Comparison of ENCODE assay signal across 21 cellular contexts in the genomic region with DNA sequence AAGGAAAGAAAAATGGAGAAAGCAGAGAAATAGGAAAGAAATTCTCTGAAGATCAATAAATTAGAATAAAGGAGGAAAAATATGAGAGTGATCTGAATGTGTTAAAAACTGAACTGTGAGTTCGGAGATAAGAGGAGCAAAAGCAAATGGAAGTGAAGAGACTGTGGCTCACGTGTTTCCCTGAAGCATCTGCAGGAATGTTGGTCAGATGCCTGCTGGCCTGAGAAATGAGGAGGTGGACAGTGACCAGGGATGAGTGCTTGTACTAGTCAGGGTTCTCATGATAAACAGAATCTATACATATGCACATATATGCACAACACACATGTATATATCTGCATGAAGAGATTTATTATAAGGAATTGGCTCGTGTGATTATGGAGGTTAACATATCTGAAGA.
DNase-seq lines count a peak whose midpoint lies in the region; TF ChIP-seq lines count a peak whose summit lies in the region.
"Had no signal": no experiment of that assay in that cellular context is flagged by ENCODE, and none has a peak within 500 bp of the region (broad histone marks: within the 10 kb centered on the region; RNA-seq: fewer than 3 reads in every experiment).

No MANE protein-coding gene starts in this region.

- peaks cover 47% of the 10 kb centered on the region for H3K4me1 Mint-ChIP-seq in activated CD4-positive, alpha-beta T cell treated with anti-CD3 and anti-CD28 coated beads, Interleukin-2, amount 10 ng/mL, durations not matched to agents 7 days and 5 days

- H4K91ac ChIP-seq in trophoblast cell (ENCODE audit: low read depth, low read length), result no peak overlapping the region

- H3K9me3 Mint-ChIP-seq in activated CD4-positive, alpha-beta T cell treated with anti-CD3 and anti-CD28 coated beads, Interleukin-2, amount 10 ng/mL, durations not matched to agents 7 days and 5 days, result peaks cover 5% of the 10 kb centered on the region
- H3K9me3 Mint-ChIP-seq: mesothelial cell of epicardium had no signal

- peaks cover 21% of the 10 kb centered on the region for H3K36me3 Mint-ChIP-seq in activated CD4-positive, alpha-beta T cell treated with anti-CD3 and anti-CD28 coated beads, Interleukin-2, amount 10 ng/mL, durations not matched to agents 7 days and 5 days (ENCODE audit: low read depth)
- H3K36me3 Mint-ChIP-seq: CD4-positive, alpha-beta memory T cell had no signal

- POLR2A ChIA-PET in activated CD4-positive, alpha-beta T cell treated with anti-CD3 and anti-CD28 coated beads, Interleukin-2, amount 10 ng/mL, durations not matched to agents 7 days and 5 days (lab: Charles Lee), result no interaction called here

- H2AFZ ChIP-seq in trophoblast cell (ENCODE audit: insufficient read depth, low read length, poor library complexity), result no peak overlapping the region

- WGBS in trophoblast cell (ENCODE audit: extremely low coverage, insufficient coverage, insufficient read length), result 0% methylated on average over 1 of the region's 3 CpGs

- no peak overlapping the region for H2BK12ac ChIP-seq in trophoblast cell (ENCODE audit: low read length)

- no peak overlapping the region for H4K12ac ChIP-seq in trophoblast cell (ENCODE audit: low read depth, low read length)

- TF ChIP-seq CTCF in cardiac fibroblast (IDR thresholded peaks at IDR 0.05; ENCODE audit: low read depth, low read length), result no peak

- no peak overlapping the region for H2AK5ac ChIP-seq in trophoblast cell (ENCODE audit: low read length)

- H3K79me2 ChIP-seq in trophoblast cell (ENCODE audit: control insufficient read depth, insufficient read depth, low read length, poor library complexity), result no peaks in the 10 kb centered on the region

- H3K79me1 ChIP-seq in trophoblast cell (ENCODE audit: low read length), result no peaks in the 10 kb centered on the region

- H3K9ac ChIP-seq in trophoblast cell (ENCODE audit: low read length), result no peak overlapping the region

- no peak overlapping the region for H3K4me3 ChIP-seq in cardiac fibroblast (replicated peaks in 1 of 2; ENCODE audit: low read depth in 2 of 2, low read length in 2 of 2)
- H3K4me3 ChIP-seq in trophoblast cell (ENCODE audit: low read depth, low read length), result no peak overlapping the region
- H3K4me3 ChIP-seq: K562, pancreas, upper lobe of left lung had no signal

- no peak overlapping the region for H3K4me2 ChIP-seq in trophoblast cell (ENCODE audit: low read length)

- H3K27ac Mint-ChIP-seq in activated CD4-positive, alpha-beta T cell treated with anti-CD3 and anti-CD28 coated beads, Interleukin-2, amount 10 ng/mL, durations not matched to agents 7 days and 5 days, result peak overlapping the region; percentile 67
- H3K27ac Mint-ChIP-seq: mesothelial cell of epicardium had no signal

- no peak for DNase-seq in activated CD4-positive, alpha-beta T cell treated with anti-CD3 and anti-CD28 coated beads, Interleukin-2, amount 10 ng/mL, durations not matched to agents 7 days and 5 days
- no peak for DNase-seq in activated CD4-positive, alpha-beta T cell treated with anti-CD3 and anti-CD28 coated beads, Interleukin-2, amount 50 U/mL, for 1 hour
- DNase-seq in HS-5 (ENCODE audit: low read depth), result peak; percentile 23
- peak; percentile 39 to 41 for DNase-seq in cardiac fibroblast (ENCODE audit: low read depth in 2 of 2)
- peak; percentile 34 to 64 for DNase-seq in trophoblast cell
- DNase-seq in cerebellar nuclear complex (lab: John Stamatoyannopoulos, UW), result no peak
- DNase-seq in occipital lobe (lab: John Stamatoyannopoulos, UW), result no peak
- DNase-seq in OCI-M2 (lab: John Stamatoyannopoulos, UW; ENCODE audit: unreplicated experiment), result no peak
- DNase-seq: 8988T; activated naive CD4-positive, alpha-beta T cell treated with anti-CD3 and anti-CD28 coated beads, Interleukin-2, amount 50 U/mL, for 16 hours; CD4-positive, alpha-beta memory T cell; central memory CD4-positive, alpha-beta T cell; GOT3; hypothalamus; NCI-H1105 treated with DMSO at 0.1 percent for 48 hours; NCI-H345; pancreas; T-helper 2 cell; upper lobe of left lung had no signal

- H2BK5ac ChIP-seq in trophoblast cell (ENCODE audit: low read depth, low read length, poor library complexity), result no peak overlapping the region

- H3K36me3 ChIP-seq in trophoblast cell (ENCODE audit: control insufficient read depth in 1 of 2, insufficient read depth in 2 of 2, low read length in 2 of 2), result no peaks in the 10 kb centered on the region
- H3K36me3 ChIP-seq: pancreas, upper lobe of left lung had no signal

- H3K27me3 Mint-ChIP-seq in activated CD4-positive, alpha-beta T cell treated with anti-CD3 and anti-CD28 coated beads, Interleukin-2, amount 10 ng/mL, durations not matched to agents 7 days and 5 days, result no peaks in the 10 kb centered on the region
- H3K27me3 Mint-ChIP-seq: CD4-positive, alpha-beta memory T cell had no signal

- no peak overlapping the region for H4K8ac ChIP-seq in trophoblast cell (ENCODE audit: low read depth, low read length)

- no peak overlapping the region for H3K14ac ChIP-seq in trophoblast cell (ENCODE audit: low read length)

- CTCF ChIA-PET in activated CD4-positive, alpha-beta T cell treated with anti-CD3 and anti-CD28 coated beads, Interleukin-2, amount 10 ng/mL, durations not matched to agents 7 days and 5 days (lab: Charles Lee), result interaction anchor here (1.4 kb wide), 1 partner anchor 10 kb away, joined by 3 read pairs; no protein-coding TSS in a partner anchor

- no peak overlapping the region for H2BK120ac ChIP-seq in trophoblast cell (ENCODE audit: insufficient read depth, low read length, poor library complexity)

- no peak overlapping the region for H3K18ac ChIP-seq in trophoblast cell (ENCODE audit: low read length)

- H3K27ac ChIP-seq in trophoblast cell (ENCODE audit: low read depth, low read length), result no peak overlapping the region
- H3K27ac ChIP-seq: pancreas, upper lobe of left lung had no signal

- H3K4me1 ChIP-seq in trophoblast cell (ENCODE audit: control insufficient read depth in 1 of 2, insufficient read depth in 2 of 2, low read length in 2 of 2), result peaks cover 8% of the 10 kb centered on the region in 2 experiments
- H3K4me1 ChIP-seq: pancreas had no signal

- no peaks in the 10 kb centered on the region for H3K9me3 ChIP-seq in trophoblast cell (ENCODE audit: insufficient read depth, low read depth, low read length)
- H3K9me3 ChIP-seq: pancreas, upper lobe of left lung had no signal

- H3K27me3 ChIP-seq in trophoblast cell (ENCODE audit: insufficient read depth, low read length), result no peaks in the 10 kb centered on the region
- H3K27me3 ChIP-seq: pancreas, upper lobe of left lung had no signal

- no peak overlapping the region for H3K23ac ChIP-seq in trophoblast cell (ENCODE audit: low read length)

- no peak overlapping the region for H3K4me3 Mint-ChIP-seq in activated CD4-positive, alpha-beta T cell treated with anti-CD3 and anti-CD28 coated beads, Interleukin-2, amount 10 ng/mL, durations not matched to agents 7 days and 5 days
- H3K4me3 Mint-ChIP-seq: mesothelial cell of epicardium had no signal

- no peak overlapping the region for H3K4ac ChIP-seq in trophoblast cell (ENCODE audit: low read depth, low read length)

Comparison
In these comparisons a context has a peak if more than half of its experiments do, and no peak if none do; other contexts are left out.
1. DNase-seq: peak in HS-5 (single experiment), cardiac fibroblast (2 of 2) and trophoblast cell (2 of 2); none in activated CD4-positive, alpha-beta T cell treated with anti-CD3 and anti-CD28 coated beads, Interleukin-2, amount 10 ng/mL, durations not matched to agents 7 days and 5 days (single experiment), activated CD4-positive, alpha-beta T cell treated with anti-CD3 and anti-CD28 coated beads, Interleukin-2, amount 50 U/mL, for 1 hour (single experiment), cerebellar nuclear complex (0 of 2), occipital lobe (single experiment) and OCI-M2 (single experiment).